Comparison of ENCODE assay signal across 8 cellular contexts in genomic region chr9:123928471-123929176, GRCh38. TPM values are rescaled to one million over a fixed set of nuclear protein-coding genes. Genes with fewer than 3 reads are reported as not detected.
A peak's percentile ranks its signal among the peaks of the same experiment; 100 is the strongest.
DNase-seq lines count a peak whose midpoint lies in the region; ATAC-seq and TF ChIP-seq lines count a peak whose summit lies in the region.

No MANE protein-coding gene starts in this region.

- no peak for TF ChIP-seq CTCF in Caco-2 (IDR thresholded peaks at IDR 0.05; ENCODE audit: insufficient read depth in 1 of 2, low read depth in 1 of 2, low read length in 1 of 2, severe bottlenecking in 1 of 2, unreplicated experiment in 1 of 2)
- TF ChIP-seq CTCF in astrocyte of the spinal cord (IDR thresholded peaks at IDR 0.05; ENCODE audit: low read depth, low read length) = no peak

- H3K4me1 ChIP-seq in Caco-2 (peaks cover 56% of the 10 kb centered on the region), Karpas-422 (ENCODE audit: low read length) (peaks cover 46% of the 10 kb centered on the region), thymus (ENCODE audit: control insufficient read depth, insufficient read depth, low read length) (peaks cover 14% of the 10 kb centered on the region)

- H3K79me2 ChIP-seq in Karpas-422 (ENCODE audit: low read length) = peaks cover 57% of the 10 kb centered on the region

- H3K4me2 ChIP-seq in Karpas-422 (ENCODE audit: low read depth, low read length, poor library complexity, severe bottlenecking) = peak overlapping the region; percentile 87

- BruUV-seq in Caco-2 (replicated peaks; lab: Mats Ljungman, UMichigan) = no TSS peak

- CTCF ChIA-PET in Caco-2 (lab: Charles Lee) = no interaction called here

- H3K4me3 Mint-ChIP-seq in Caco-2 (ENCODE audit: unreplicated experiment) = peak overlapping the region; percentile 87

- H3K4me3 ChIP-seq in Caco-2 (ENCODE audit: low read depth, low read length) = peak overlapping the region; percentile 68
- H3K4me3 ChIP-seq in Karpas-422 (ENCODE audit: low read length) = peak overlapping the region; percentile 71
- peak overlapping the region; percentile 70 for H3K4me3 ChIP-seq in astrocyte of the spinal cord (ENCODE audit: low read depth, low read length)
- H3K4me3 ChIP-seq in thymus (ENCODE audit: low read length) = peak overlapping the region; percentile 91

- peak overlapping the region; percentile 73 for H3K9ac ChIP-seq in Karpas-422 (ENCODE audit: low read length)

- no peaks in the 10 kb centered on the region for H3K9me2 ChIP-seq in Karpas-422 (replicated peaks; ENCODE audit: insufficient read depth, low read length)

- peak overlapping the region; percentile 1; the same call in 1 of the 2 replicates for H2AFZ ChIP-seq in Karpas-422 (ENCODE audit: low read length)

- peaks cover 4% of the 10 kb centered on the region for H3K9me3 Mint-ChIP-seq in Caco-2 (ENCODE audit: unreplicated experiment)

- H3K27ac ChIP-seq in Karpas-422 (ENCODE audit: low read length) = peak overlapping the region; percentile 58
- no peak overlapping the region for H3K27ac ChIP-seq in thymus (ENCODE audit: low read depth)

- intact Hi-C loops in Caco-2 (cut with micrococcal nuclease; ENCODE audit: unreplicated experiment) = loop anchor here (5.0 kb wide), 1 partner anchor 66 kb away; no protein-coding TSS in a partner anchor

- H3K27me3 ChIP-seq in Caco-2 (replicated peaks; ENCODE audit: control insufficient read depth, insufficient read depth, low read length) (no peaks in the 10 kb centered on the region), Karpas-422 (ENCODE audit: low read length) (no peaks in the 10 kb centered on the region), thymus (ENCODE audit: control insufficient read depth, insufficient read depth) (no peaks in the 10 kb centered on the region)

- H3K27ac Mint-ChIP-seq in Caco-2 (ENCODE audit: unreplicated experiment) = peak overlapping the region; percentile 14

- no peaks in the 10 kb centered on the region for H3K27me3 Mint-ChIP-seq in Caco-2 (ENCODE audit: insufficient read depth, unreplicated experiment)

- in situ Hi-C loops in astrocyte of the spinal cord (cut with HindIII; ENCODE audit: low sequenced_read_pairs) = no loop called here

- peaks cover 39% of the 10 kb centered on the region for H3K4me1 Mint-ChIP-seq in Caco-2 (ENCODE audit: low read depth, unreplicated experiment)

- WGBS in thymus = 61% methylated on average over 7 of the region's 7 CpGs

- H3K36me3 ChIP-seq in Caco-2 (ENCODE audit: control insufficient read depth, insufficient read depth, low read length) (no peaks in the 10 kb centered on the region), Karpas-422 (ENCODE audit: insufficient read depth, low read length) (peaks cover 5% of the 10 kb centered on the region), thymus (ENCODE audit: control insufficient read depth, insufficient read depth) (no peaks in the 10 kb centered on the region)

- peaks cover 24% of the 10 kb centered on the region for H3K36me3 Mint-ChIP-seq in Caco-2 (ENCODE audit: insufficient read depth, unreplicated experiment)

- POLR2A ChIA-PET in Caco-2 (lab: Charles Lee) = no interaction called here

- H3K9me3 ChIP-seq in Caco-2 = no peaks in the 10 kb centered on the region; the same call in 1 of the 2 replicates
- H3K9me3 ChIP-seq in Karpas-422 (ENCODE audit: low read length) = peaks cover 5% of the 10 kb centered on the region; the same call in 1 of the 2 replicates
- no peaks in the 10 kb centered on the region for H3K9me3 ChIP-seq in thymus (ENCODE audit: control insufficient read depth)

- H4K20me1 ChIP-seq in Karpas-422 (ENCODE audit: insufficient read depth, low read depth, low read length) = no peaks in the 10 kb centered on the region

- ATAC-seq in GM18870 (IDR thresholded peaks at IDR 0.05; ENCODE audit: unreplicated experiment) = no peak
- ATAC-seq in GM18520 (IDR thresholded peaks at IDR 0.05; ENCODE audit: unreplicated experiment) = no peak

- DNase-seq in Caco-2 (no peak), Karpas-422 (peak; percentile 53), astrocyte of the spinal cord (ENCODE audit: low read depth, low spot score) (peak; percentile 12), kidney tubule cell (ENCODE audit: low spot score) (peak; percentile 43), NCI-H2081 treated with DMSO at 0.1 percent for 48 hours (lab: John Stamatoyannopoulos, UW) (no peak)

RNA-seq across cellular contexts. Expression of gene DENND1A, which starts 1.3 kb away (rescaled TPM):
- 34.3 and 41.6 TPM in 2 replicates for total RNA-seq in Caco-2 (2022)
- 13.0 and 50.1 TPM in 2 replicates for total RNA-seq in Karpas-422 (2014; rRNA removed; shearing (Covaris generic); ENCODE audit: low replicate concordance)
- polyA plus RNA-seq in thymus = 9.2 TPM

Comparison
In these comparisons a context has a peak if more than half of its experiments do, and no peak if none do; other contexts are left out.
1. DNase-seq: peak in Karpas-422 (single experiment), astrocyte of the spinal cord (single experiment) and kidney tubule cell (single experiment); none in Caco-2 (0 of 2) and NCI-H2081 treated with DMSO at 0.1 percent for 48 hours (single experiment).
2. Peak in every context shown above with its lines, with median percentiles within 50 percentile points of each other: H3K4me3 ChIP-seq.